In the genomic region with DNA sequence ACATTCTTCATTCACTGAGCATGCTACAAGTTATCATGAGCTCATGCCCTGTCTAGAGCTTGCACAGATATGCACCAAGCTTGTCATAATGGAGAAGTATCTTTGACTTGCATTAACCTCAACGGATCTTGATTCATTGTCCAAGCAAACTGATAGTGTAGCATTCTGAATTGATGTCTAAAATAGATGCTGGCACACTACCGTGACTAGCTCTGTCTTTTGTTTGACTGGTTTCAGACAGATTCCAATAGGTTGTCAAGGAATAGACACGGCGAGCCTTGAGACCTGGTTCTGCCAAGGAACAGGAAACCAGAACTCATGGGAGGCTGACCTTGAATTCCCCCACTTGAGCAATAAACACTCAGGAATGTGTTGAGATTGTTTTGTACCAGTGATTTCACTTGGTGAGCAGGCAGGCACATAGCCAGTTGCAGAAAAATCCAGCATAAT, we compare ENCODE assay signal across 12 cellular contexts.
A peak's percentile ranks its signal among the peaks of the same experiment; 100 is the strongest.
DNase-seq lines count a peak whose midpoint lies in the region; ATAC-seq, FAIRE-seq and TF ChIP-seq lines count a peak whose summit lies in the region.
"Had no signal": no experiment of that assay in that cellular context is flagged by ENCODE, and none has a peak within 500 bp of the region (broad histone marks: within the 10 kb centered on the region; RNA-seq: fewer than 3 reads in every experiment).

No MANE protein-coding gene starts in this region.

- H3K4me3 ChIP-seq in testis = no peak overlapping the region
- H3K4me3 ChIP-seq: skin epidermis had no signal

- no peak for ATAC-seq in GM19463 (IDR thresholded peaks at IDR 0.05; ENCODE audit: unreplicated experiment)
- ATAC-seq: stimulated activated effector memory CD8-positive, alpha-beta T cell treated with anti-CD3 and anti-CD28 coated beads, Interleukin-12 subunit alpha, Interleukin-12 subunit beta, amount 100 ng/mL, for 72 hours had no signal

- no peak for TF ChIP-seq CTCF in testis (IDR thresholded peaks at IDR 0.05)

- DNase-seq in HTR-8/SVneo (ENCODE audit: insufficient read length, low spot score) (no peak), dermis blood vessel endothelial cell (peak; percentile 98), kidney tubule cell (ENCODE audit: low spot score) (peak; percentile 88), testis (peak; percentile 70), D341Med (ENCODE audit: low spot score) (no peak)
- DNase-seq in activated naive CD4-positive, alpha-beta T cell treated with anti-CD3 and anti-CD28 coated beads, Interleukin-2, amount 10 ng/mL, durations not matched to agents 7 days and 5 days = no peak
- DNase-seq in activated effector memory CD4-positive, alpha-beta T cell treated with Interleukin-2 at 50 U/mL for 16 hours = no peak

- no peaks in the 10 kb centered on the region for H3K9me3 Mint-ChIP-seq in activated naive CD4-positive, alpha-beta T cell treated with anti-CD3 and anti-CD28 coated beads, Interleukin-2, amount 10 ng/mL, durations not matched to agents 7 days and 5 days
- H3K9me3 Mint-ChIP-seq: central memory CD8-positive, alpha-beta T cell; stimulated activated effector memory CD8-positive, alpha-beta T cell treated with anti-CD3 and anti-CD28 coated beads, Interleukin-12 subunit alpha, Interleukin-12 subunit beta, amount 100 ng/mL, for 72 hours had no signal

- no peaks in the 10 kb centered on the region for H3K36me3 ChIP-seq in testis (ENCODE audit: low read depth, missing control alignments)

- peak overlapping the region; percentile 9 to 74 for H3K27ac ChIP-seq in testis

- TF ChIP-seq POLR2A in testis (IDR thresholded peaks at IDR 0.05) = no peak

- 28 to 32% methylated on average over 4 of the region's 4 CpGs for WGBS in testis, 2 donors

- no peak overlapping the region for H3K27ac Mint-ChIP-seq in activated naive CD4-positive, alpha-beta T cell treated with anti-CD3 and anti-CD28 coated beads, Interleukin-2, amount 10 ng/mL, durations not matched to agents 7 days and 5 days
- H3K27ac Mint-ChIP-seq: stimulated activated effector memory CD8-positive, alpha-beta T cell treated with anti-CD3 and anti-CD28 coated beads, Interleukin-12 subunit alpha, Interleukin-12 subunit beta, amount 100 ng/mL, for 72 hours had no signal

- CTCF ChIA-PET in activated naive CD4-positive, alpha-beta T cell treated with anti-CD3 and anti-CD28 coated beads, Interleukin-2, amount 10 ng/mL, durations not matched to agents 7 days and 5 days (lab: Charles Lee) = no interaction called here

- H3K27me3 Mint-ChIP-seq in activated naive CD4-positive, alpha-beta T cell treated with anti-CD3 and anti-CD28 coated beads, Interleukin-2, amount 10 ng/mL, durations not matched to agents 7 days and 5 days = no peaks in the 10 kb centered on the region
- H3K27me3 Mint-ChIP-seq: central memory CD8-positive, alpha-beta T cell had no signal

- H3K4me3 Mint-ChIP-seq in activated naive CD4-positive, alpha-beta T cell treated with anti-CD3 and anti-CD28 coated beads, Interleukin-2, amount 10 ng/mL, durations not matched to agents 7 days and 5 days = no peak overlapping the region
- H3K4me3 Mint-ChIP-seq: central memory CD8-positive, alpha-beta T cell; stimulated activated effector memory CD8-positive, alpha-beta T cell treated with anti-CD3 and anti-CD28 coated beads, Interleukin-12 subunit alpha, Interleukin-12 subunit beta, amount 100 ng/mL, for 72 hours had no signal

- no peaks in the 10 kb centered on the region for H3K9me3 ChIP-seq in testis

- FAIRE-seq in HTR-8/SVneo (lab: Jason Lieb, UNC) = peak; percentile 51
- FAIRE-seq: islet of Langerhans had no signal

- intact Hi-C loops in testis (cut with DNase I; ENCODE audit: low total_unique reads) = no loop called here

- H3K36me3 Mint-ChIP-seq in activated naive CD4-positive, alpha-beta T cell treated with anti-CD3 and anti-CD28 coated beads, Interleukin-2, amount 10 ng/mL, durations not matched to agents 7 days and 5 days = no peaks in the 10 kb centered on the region
- H3K36me3 Mint-ChIP-seq: stimulated activated effector memory CD8-positive, alpha-beta T cell treated with anti-CD3 and anti-CD28 coated beads, Interleukin-12 subunit alpha, Interleukin-12 subunit beta, amount 100 ng/mL, for 72 hours had no signal

- H3K4me1 ChIP-seq in testis = peaks cover 16% of the 10 kb centered on the region

- H3K27me3 ChIP-seq in testis = no peaks in the 10 kb centered on the region

- no peaks in the 10 kb centered on the region for H3K4me1 Mint-ChIP-seq in activated naive CD4-positive, alpha-beta T cell treated with anti-CD3 and anti-CD28 coated beads, Interleukin-2, amount 10 ng/mL, durations not matched to agents 7 days and 5 days
- H3K4me1 Mint-ChIP-seq: central memory CD8-positive, alpha-beta T cell; stimulated activated effector memory CD8-positive, alpha-beta T cell treated with anti-CD3 and anti-CD28 coated beads, Interleukin-12 subunit alpha, Interleukin-12 subunit beta, amount 100 ng/mL, for 72 hours had no signal

Comparison
In these comparisons a context has a peak if more than half of its experiments do, and no peak if none do; other contexts are left out.
1. DNase-seq: peak in dermis blood vessel endothelial cell (single experiment), kidney tubule cell (single experiment) and testis (single experiment); none in HTR-8/SVneo (single experiment), activated naive CD4-positive, alpha-beta T cell treated with anti-CD3 and anti-CD28 coated beads, Interleukin-2, amount 10 ng/mL, durations not matched to agents 7 days and 5 days (single experiment), D341Med (single experiment) and activated effector memory CD4-positive, alpha-beta T cell treated with Interleukin-2 at 50 U/mL for 16 hours (single experiment).